Comparison of ENCODE assay signal across 1 cellular context in the genomic region with DNA sequence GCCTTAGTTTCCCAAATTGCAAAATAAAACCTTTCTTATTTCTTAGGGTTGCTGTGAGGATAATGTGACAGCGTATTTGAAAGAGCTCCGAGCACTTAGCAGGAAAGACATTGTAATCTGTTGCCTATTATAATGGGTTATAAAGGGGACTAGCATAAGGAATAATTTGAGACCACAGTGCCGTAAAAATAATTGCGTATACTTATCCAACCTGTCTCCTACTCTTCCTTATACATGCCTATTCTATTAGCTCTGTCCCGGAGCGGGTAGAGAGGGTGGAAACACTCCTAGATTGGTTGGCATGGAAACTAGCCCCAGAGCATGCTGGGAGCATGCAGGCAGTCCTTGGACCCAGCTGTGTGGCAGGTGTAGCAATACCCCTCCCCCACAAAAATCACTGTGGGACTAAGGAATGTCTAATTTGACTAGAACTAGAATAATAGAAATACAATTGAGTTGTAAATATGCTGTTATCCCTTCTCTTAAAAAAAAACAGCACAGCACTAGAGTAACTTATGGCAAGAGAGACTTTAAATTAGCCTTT.
TF ChIP-seq lines count a peak whose summit lies in the region.

No MANE protein-coding gene starts in this region.

TF ChIP-seq in H1, 55 proteins besides CTCF, POLR2A, EP300 and RAD21 (continued from another document):
- no peak for TF ChIP-seq HDAC6 (IDR thresholded peaks at IDR 0.05; ENCODE audit: low read depth, low read length)
- no peak for TF ChIP-seq EGR1 (IDR thresholded peaks at IDR 0.05; ENCODE audit: borderline replicate concordance, low read depth, low read length)
- TF ChIP-seq ASH2L (IDR thresholded peaks at IDR 0.05; ENCODE audit: low read length): no peak
- TF ChIP-seq, protein P1, sequence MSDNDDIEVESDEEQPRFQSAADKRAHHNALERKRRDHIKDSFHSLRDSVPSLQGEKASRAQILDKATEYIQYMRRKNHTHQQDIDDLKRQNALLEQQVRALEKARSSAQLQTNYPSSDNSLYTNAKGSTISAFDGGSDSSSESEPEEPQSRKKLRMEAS (IDR thresholded peaks at IDR 0.05): peak; percentile 35; the same call in 1 of the 2 replicates
- TF ChIP-seq SIRT6 (IDR thresholded peaks at IDR 0.05; ENCODE audit: low read length): no peak
- no peak for TF ChIP-seq SAP30 (IDR thresholded peaks at IDR 0.05; ENCODE audit: insufficient read depth, insufficient replicate concordance, low read length)
TF ChIP-seq in H1: peak in this region for 2.
